In genomic region chr7:44307905-44308740, GRCh38 we compare ENCODE assay signal across 11 cellular contexts. TPM values are rescaled to one million over a fixed set of nuclear protein-coding genes. Genes with fewer than 3 reads are reported as not detected.
DNase-seq lines count a peak whose midpoint lies in the region; ATAC-seq and TF ChIP-seq lines count a peak whose summit lies in the region.
"Had no signal": no experiment of that assay in that cellular context is flagged by ENCODE, and none has a peak within 500 bp of the region (broad histone marks: within the 10 kb centered on the region; RNA-seq: fewer than 3 reads in every experiment).

No MANE protein-coding gene starts in this region.

- POLR2A ChIA-PET in HEK293 (lab: Yijun Ruan, JAX): no interaction called here

- H3K79me2 ChIP-seq in osteoblast (ENCODE audit: insufficient read depth, low read length): no peaks in the 10 kb centered on the region

- no peaks in the 10 kb centered on the region for H3K36me3 Mint-ChIP-seq in activated T-helper 17 cell treated with anti-CD3 and anti-CD28 coated beads, Interleukin-2, amount 50 U/mL, for 72 hours (ENCODE audit: low read depth)

- H3K4me2 ChIP-seq in osteoblast (ENCODE audit: insufficient read depth, low read length): no peak overlapping the region

- no peak for TF ChIP-seq CTCF in HEK293 (tag by site-specific recombination; IDR thresholded peaks at IDR 0.05)
- no peak for TF ChIP-seq CTCF in osteoblast (IDR thresholded peaks at IDR 0.05; ENCODE audit: extremely low read depth, low read depth, low read length)

- H3K9me3 Mint-ChIP-seq in activated T-helper 17 cell treated with anti-CD3 and anti-CD28 coated beads, Interleukin-2, amount 50 U/mL, for 72 hours: no peaks in the 10 kb centered on the region
- H3K9me3 Mint-ChIP-seq: GM23338 had no signal

- peaks cover 7% of the 10 kb centered on the region for H3K4me1 Mint-ChIP-seq in activated T-helper 17 cell treated with anti-CD3 and anti-CD28 coated beads, Interleukin-2, amount 50 U/mL, for 72 hours
- H3K4me1 Mint-ChIP-seq: brain, GM23338 had no signal

- H3K4me1 ChIP-seq in HEK293 (ENCODE audit: control insufficient read depth, insufficient read depth, low read length) (no peaks in the 10 kb centered on the region), osteoblast (ENCODE audit: insufficient read depth, low read length) (no peaks in the 10 kb centered on the region)
- H3K4me1 ChIP-seq: uterus had no signal

- H3K9me3 ChIP-seq in HEK293 (ENCODE audit: control insufficient read depth, insufficient read depth, low read depth, low read length): no peaks in the 10 kb centered on the region
- no peaks in the 10 kb centered on the region for H3K9me3 ChIP-seq in osteoblast (ENCODE audit: low read depth, low read length)
- H3K9me3 ChIP-seq in MG63: no peaks in the 10 kb centered on the region
- H3K9me3 ChIP-seq: uterus had no signal

- no peak overlapping the region for H3K4me3 Mint-ChIP-seq in activated T-helper 17 cell treated with anti-CD3 and anti-CD28 coated beads, Interleukin-2, amount 50 U/mL, for 72 hours
- H3K4me3 Mint-ChIP-seq: brain, GM23338 had no signal

- CTCF ChIA-PET in HEK293 (lab: Yijun Ruan, JAX): interaction anchor here (1.3 kb wide), 1 partner anchor 67 kb away, joined by 6 read pairs; no protein-coding TSS in a partner anchor

- H2AFZ ChIP-seq in osteoblast (ENCODE audit: low read length): no peak overlapping the region

- H4K20me1 ChIP-seq in osteoblast (ENCODE audit: insufficient read depth, low read length): no peaks in the 10 kb centered on the region

- H3K27ac ChIP-seq in HEK293 (ENCODE audit: extremely low read depth, low read depth, low read length) (no peak overlapping the region), osteoblast (ENCODE audit: low read depth, low read length) (no peak overlapping the region)
- H3K27ac ChIP-seq: uterus had no signal

- H3K27me3 Mint-ChIP-seq in activated T-helper 17 cell treated with anti-CD3 and anti-CD28 coated beads, Interleukin-2, amount 50 U/mL, for 72 hours: peaks cover 8% of the 10 kb centered on the region

- peaks cover 10% of the 10 kb centered on the region for H3K27me3 ChIP-seq in osteoblast (ENCODE audit: insufficient read depth, low read length)
- no peaks in the 10 kb centered on the region for H3K27me3 ChIP-seq in MG63
- H3K27me3 ChIP-seq: uterus had no signal

- H3K27ac Mint-ChIP-seq in activated T-helper 17 cell treated with anti-CD3 and anti-CD28 coated beads, Interleukin-2, amount 50 U/mL, for 72 hours: no peak overlapping the region
- H3K27ac Mint-ChIP-seq: brain, GM23338 had no signal

- peak; percentile 83 for ATAC-seq in esophagus mucosa
- ATAC-seq in HG03025 (IDR thresholded peaks at IDR 0.05; ENCODE audit: low FRiP score, unreplicated experiment): no peak
- ATAC-seq in activated T-helper 17 cell treated with anti-CD3 and anti-CD28 coated beads, Interleukin-2, amount 50 U/mL, for 72 hours (replicated peaks): no peak

- H3K36me3 ChIP-seq in HEK293 (ENCODE audit: control insufficient read depth in 2 of 2, insufficient read depth in 1 of 2, low read length in 2 of 2) (no peaks in the 10 kb centered on the region), osteoblast (ENCODE audit: insufficient read depth, low read length) (no peaks in the 10 kb centered on the region), MG63 (no peaks in the 10 kb centered on the region)
- H3K36me3 ChIP-seq: uterus had no signal

- DNase-seq in AG20443 (ENCODE audit: low spot score) (peak; percentile 9), osteoblast (ENCODE audit: insufficient read length, low spot score, missing footprints) (peak; percentile 66), MG63 (no peak), OCI-M1 (lab: John Stamatoyannopoulos, UW) (no peak)
- DNase-seq: uterus had no signal

- no peak overlapping the region for H3K4me3 ChIP-seq in HEK293 (ENCODE audit: low read depth, low read length)
- no peak overlapping the region for H3K4me3 ChIP-seq in osteoblast (ENCODE audit: insufficient read depth, low read length)
- H3K4me3 ChIP-seq in MG63: no peak overlapping the region
- H3K4me3 ChIP-seq: uterus had no signal

TF ChIP-seq in HEK293, 187 proteins besides CTCF, POLR2A, EP300 and RAD21:
- TF ChIP-seq ZNF843 (tag by site-specific recombination; IDR thresholded peaks at IDR 0.05): no peak
- peak; percentile 21; the same call in 1 of the 2 replicates for TF ChIP-seq SP2 (tag by site-specific recombination; IDR thresholded peaks at IDR 0.05)

RNA-seq across cellular contexts. Expression of gene CAMK2B, which starts 17.3 kb away (rescaled TPM):
- total RNA-seq in esophagus mucosa: 1.1 TPM
- not detected in 2 replicates for total RNA-seq in osteoblast
- total RNA-seq in activated T-helper 17 cell treated with anti-CD3 and anti-CD28 coated beads, Interleukin-2, amount 50 U/mL, for 72 hours: 1 to 10 TPM; 1.0 to 1.7 TPM
- total RNA-seq in MG63 (2014; rRNA removed; shearing (Covaris generic); ENCODE audit: low replicate concordance): 0.54 and 2.0 TPM in 2 replicates
- total RNA-seq: GM23338 had no signal

Comparison
In these comparisons a context has a peak if more than half of its experiments do, and no peak if none do; other contexts are left out.
1. DNase-seq: peak in AG20443 (single experiment) and osteoblast (single experiment); none in MG63 (single experiment) and OCI-M1 (single experiment).